Comparison of ENCODE assay signal across 17 cellular contexts in the genomic region with DNA sequence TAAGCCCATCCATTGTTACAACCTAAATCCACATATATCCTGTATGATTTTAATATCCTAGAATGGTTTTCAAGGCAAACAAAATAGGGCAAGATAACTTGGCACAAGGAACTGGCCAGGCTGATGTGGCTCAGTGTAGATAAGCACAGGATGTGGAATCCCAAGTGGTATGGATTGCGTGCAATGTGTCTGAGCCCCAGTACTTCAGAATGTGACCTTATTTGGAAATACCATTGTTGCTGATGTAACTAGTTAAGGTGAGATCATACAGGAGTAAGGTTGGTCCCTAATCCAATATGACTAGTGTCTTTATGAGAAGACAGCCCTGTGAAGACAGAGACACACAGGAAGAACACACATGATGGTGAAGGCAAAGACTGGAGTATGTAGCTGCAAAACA.
DNase-seq lines count a peak whose midpoint lies in the region; ATAC-seq and TF ChIP-seq lines count a peak whose summit lies in the region.
"Had no signal": no experiment of that assay in that cellular context is flagged by ENCODE, and none has a peak within 500 bp of the region (broad histone marks: within the 10 kb centered on the region; RNA-seq: fewer than 3 reads in every experiment).

No MANE protein-coding gene starts in this region.

- H3K4me1 Mint-ChIP-seq in activated T-helper 1 cell treated with anti-CD3 and anti-CD28 coated beads, Interleukin-12 subunit alpha, Interleukin-12 subunit beta, Interleukin-2, Interleukin-4 antibody, amounts not matched to agents 30 ng/mL and 10 ng/mL and 1 ng/mL, durations not matched to agents 14 hours and 24 hours and 36 hours (ENCODE audit: low read depth), result peaks cover 82% of the 10 kb centered on the region
- H3K4me1 Mint-ChIP-seq in effector memory CD8-positive, alpha-beta T cell (ENCODE audit: low read depth in 2 of 2), result no peaks in the 10 kb centered on the region
- no peaks in the 10 kb centered on the region for H3K4me1 Mint-ChIP-seq in CD14-positive monocyte
- H3K4me1 Mint-ChIP-seq: neural crest cell had no signal

- ATAC-seq in GM18868 (IDR thresholded peaks at IDR 0.05; ENCODE audit: unreplicated experiment), result peak; percentile 22
- no peak for ATAC-seq in effector memory CD8-positive, alpha-beta T cell (replicated peaks)
- ATAC-seq: activated CD4-positive, CD25-positive, alpha-beta regulatory T cell treated with anti-CD3 and anti-CD28 coated beads, Interleukin-2, amount 50 U/mL, for 24 hours; sciatic nerve had no signal

- intact Hi-C loops in activated T-helper 1 cell treated with anti-CD3 and anti-CD28 coated beads, Interleukin-12 subunit alpha, Interleukin-12 subunit beta, Interleukin-2, Interleukin-4 antibody, amounts not matched to agents 30 ng/mL and 10 ng/mL and 1 ng/mL, durations not matched to agents 14 hours and 24 hours and 36 hours (cut with micrococcal nuclease), result loop anchor here (10.0 kb wide), 1 partner anchor 866 kb away; no protein-coding TSS in a partner anchor
- intact Hi-C loops in CD14-positive monocyte (cut with micrococcal nuclease), result no loop called here

- peak overlapping the region; percentile 75 for H3K4me3 Mint-ChIP-seq in activated T-helper 1 cell treated with anti-CD3 and anti-CD28 coated beads, Interleukin-12 subunit alpha, Interleukin-12 subunit beta, Interleukin-2, Interleukin-4 antibody, amounts not matched to agents 30 ng/mL and 10 ng/mL and 1 ng/mL, durations not matched to agents 14 hours and 24 hours and 36 hours
- no peak overlapping the region for H3K4me3 Mint-ChIP-seq in effector memory CD8-positive, alpha-beta T cell
- H3K4me3 Mint-ChIP-seq in CD14-positive monocyte, result no peak overlapping the region
- H3K4me3 Mint-ChIP-seq: activated naive CD8-positive, alpha-beta T cell; dendritic cell treated with granulocyte-macrophage colony-stimulating factor and Interleukin-4, amounts not matched to agents 40 ng/mL and 50 ng/mL, for 4 days; neural crest cell had no signal

- no peaks in the 10 kb centered on the region for H3K27me3 Mint-ChIP-seq in activated T-helper 1 cell treated with anti-CD3 and anti-CD28 coated beads, Interleukin-12 subunit alpha, Interleukin-12 subunit beta, Interleukin-2, Interleukin-4 antibody, amounts not matched to agents 30 ng/mL and 10 ng/mL and 1 ng/mL, durations not matched to agents 14 hours and 24 hours and 36 hours (ENCODE audit: insufficient read depth)
- no peaks in the 10 kb centered on the region for H3K27me3 Mint-ChIP-seq in effector memory CD8-positive, alpha-beta T cell
- peaks cover 3 to 12% (median 5%) of the 10 kb centered on the region in 3 donors for H3K27me3 Mint-ChIP-seq in CD14-positive monocyte (ENCODE audit: low read depth in 3 of 3)

- peak overlapping the region; percentile 80 for H3K27ac Mint-ChIP-seq in activated T-helper 1 cell treated with anti-CD3 and anti-CD28 coated beads, Interleukin-12 subunit alpha, Interleukin-12 subunit beta, Interleukin-2, Interleukin-4 antibody, amounts not matched to agents 30 ng/mL and 10 ng/mL and 1 ng/mL, durations not matched to agents 14 hours and 24 hours and 36 hours
- H3K27ac Mint-ChIP-seq in effector memory CD8-positive, alpha-beta T cell, result no peak overlapping the region
- no peak overlapping the region for H3K27ac Mint-ChIP-seq in CD14-positive monocyte
- H3K27ac Mint-ChIP-seq: activated naive CD8-positive, alpha-beta T cell; dendritic cell treated with granulocyte-macrophage colony-stimulating factor and Interleukin-4, amounts not matched to agents 40 ng/mL and 50 ng/mL, for 4 days had no signal

- H3K9me3 Mint-ChIP-seq in activated T-helper 1 cell treated with anti-CD3 and anti-CD28 coated beads, Interleukin-12 subunit alpha, Interleukin-12 subunit beta, Interleukin-2, Interleukin-4 antibody, amounts not matched to agents 30 ng/mL and 10 ng/mL and 1 ng/mL, durations not matched to agents 14 hours and 24 hours and 36 hours, result peaks cover 9% of the 10 kb centered on the region
- no peaks in the 10 kb centered on the region for H3K9me3 Mint-ChIP-seq in effector memory CD8-positive, alpha-beta T cell
- peaks cover 0 to 4% (median 2%) of the 10 kb centered on the region in 7 donors for H3K9me3 Mint-ChIP-seq in CD14-positive monocyte
- H3K9me3 Mint-ChIP-seq: dendritic cell treated with granulocyte-macrophage colony-stimulating factor and Interleukin-4, amounts not matched to agents 40 ng/mL and 50 ng/mL, for 4 days; neural crest cell had no signal

- H3K4me3 ChIP-seq in Jurkat, Clone E6-1 (ENCODE audit: low read length), result no peak overlapping the region
- H3K4me3 ChIP-seq: uterus had no signal

- peaks cover 9% of the 10 kb centered on the region for H3K36me3 Mint-ChIP-seq in activated T-helper 1 cell treated with anti-CD3 and anti-CD28 coated beads, Interleukin-12 subunit alpha, Interleukin-12 subunit beta, Interleukin-2, Interleukin-4 antibody, amounts not matched to agents 30 ng/mL and 10 ng/mL and 1 ng/mL, durations not matched to agents 14 hours and 24 hours and 36 hours (ENCODE audit: low read depth)
- no peaks in the 10 kb centered on the region for H3K36me3 Mint-ChIP-seq in effector memory CD8-positive, alpha-beta T cell (ENCODE audit: insufficient read depth)
- no peaks in the 10 kb centered on the region for H3K36me3 Mint-ChIP-seq in CD14-positive monocyte
- H3K36me3 Mint-ChIP-seq: activated naive CD8-positive, alpha-beta T cell had no signal

- no peak for TF ChIP-seq CTCF in CD14-positive monocyte (IDR thresholded peaks at IDR 0.05)

- DNase-seq in Jurkat, Clone E6-1 (ENCODE audit: low read depth, low spot score), result peak; percentile 53
- DNase-seq in activated T-helper 1 cell treated with anti-CD3 and anti-CD28 coated beads, Interleukin-12 subunit alpha, Interleukin-12 subunit beta, Interleukin-2, Interleukin-4 antibody, amounts not matched to agents 30 ng/mL and 10 ng/mL and 1 ng/mL, durations not matched to agents 14 hours and 24 hours and 36 hours (ENCODE audit: low spot score), result no peak
- peak; percentile 37 for DNase-seq in glomerular visceral epithelial cell (ENCODE audit: extremely low spot score)
- no peak for DNase-seq in effector memory CD8-positive, alpha-beta T cell
- DNase-seq in NOMO-1 treated with dmso at 0.1 percent for 144 hours (lab: John Stamatoyannopoulos, UW; ENCODE audit: unreplicated experiment), result no peak
- DNase-seq in CD14-positive monocyte (ENCODE audit: low spot score), result no peak
- DNase-seq: C1 segment of cervical spinal cord; mammary epithelial cell; MM.1S; stimulated activated naive CD4-positive, alpha-beta T cell; uterus had no signal

Comparison
In these comparisons a context has a peak if more than half of its experiments do, and no peak if none do; other contexts are left out.
1. DNase-seq: peak in Jurkat, Clone E6-1 (single experiment) and glomerular visceral epithelial cell (single experiment); none in activated T-helper 1 cell treated with anti-CD3 and anti-CD28 coated beads, Interleukin-12 subunit alpha, Interleukin-12 subunit beta, Interleukin-2, Interleukin-4 antibody, amounts not matched to agents 30 ng/mL and 10 ng/mL and 1 ng/mL, durations not matched to agents 14 hours and 24 hours and 36 hours (single experiment), effector memory CD8-positive, alpha-beta T cell (0 of 3), NOMO-1 treated with dmso at 0.1 percent for 144 hours (single experiment) and CD14-positive monocyte (single experiment).